In the genomic region with DNA sequence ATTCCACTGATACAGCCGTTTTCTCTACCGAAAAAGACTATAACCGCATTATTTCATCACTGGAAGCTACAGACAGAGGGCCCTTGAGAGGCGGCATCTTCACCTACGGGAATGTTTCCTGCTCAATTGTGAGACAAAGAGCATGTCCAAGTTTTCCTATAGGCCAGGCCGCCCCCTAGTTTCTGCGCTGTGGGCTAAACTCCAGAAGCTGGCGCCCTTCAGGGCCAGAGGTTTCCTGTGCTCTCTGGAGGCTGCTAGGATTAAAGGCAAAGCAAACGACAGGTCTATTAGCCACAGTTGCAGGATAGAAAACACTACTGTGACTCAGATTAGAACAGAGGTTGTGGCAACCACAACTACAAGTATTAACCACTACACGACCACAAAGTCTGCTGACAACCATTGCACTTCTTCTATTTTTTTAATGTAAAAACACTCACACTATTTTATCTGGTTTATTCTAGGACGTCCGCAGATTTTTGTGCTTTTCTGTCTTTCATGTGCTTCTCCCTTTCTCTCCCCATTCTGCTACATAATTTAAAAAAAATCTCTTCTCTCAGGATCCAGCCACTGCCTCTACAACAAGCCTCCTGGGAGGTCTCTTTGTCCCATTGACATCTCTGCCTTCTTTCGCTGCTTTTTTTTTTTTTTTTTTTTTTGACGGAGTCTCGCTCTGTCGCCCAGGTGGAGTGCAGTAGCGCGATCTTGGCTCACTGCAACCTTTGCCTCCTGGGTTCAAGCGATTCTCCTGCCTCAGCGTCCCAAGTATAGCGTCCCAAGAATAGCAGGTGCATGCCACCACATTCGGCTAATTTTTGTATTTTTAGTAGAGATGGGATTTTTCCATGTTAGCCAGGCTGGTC, we compare ENCODE assay signal across 7 cellular contexts. TPM values are rescaled to one million over a fixed set of nuclear protein-coding genes. Genes with fewer than 3 reads are reported as not detected.
DNase-seq lines count a peak whose midpoint lies in the region; ATAC-seq and TF ChIP-seq lines count a peak whose summit lies in the region.
"Not testable (repeated sequence)": the region's sequence is repeated elsewhere in the genome, so short reads cannot be mapped to it uniquely, and the experiment has no call there.

No MANE protein-coding gene starts in this region.

- H3K9me3 Mint-ChIP-seq in T-cell; activated T-helper 1 cell treated with anti-CD3 and anti-CD28 coated beads, Interleukin-12 subunit alpha, Interleukin-12 subunit beta, Interleukin-2, Interleukin-4 antibody, amounts not matched to agents 30 ng/mL and 10 ng/mL and 1 ng/mL, durations not matched to agents 14 hours and 24 hours and 36 hours; endothelial cell (ENCODE audit: unreplicated experiment); natural killer cell treated with Interleukin-12 subunit alpha and Interleukin-12 subunit beta and Interleukin-15 and Interleukin-18, amount 100 ng/mL, for 72 hours: not testable (repeated sequence)

- peak overlapping the region in 2 of 3 donors; percentile 9 to 40 for H3K4me3 Mint-ChIP-seq in T-cell
- not testable (repeated sequence) for H3K4me3 Mint-ChIP-seq in activated T-helper 1 cell treated with anti-CD3 and anti-CD28 coated beads, Interleukin-12 subunit alpha, Interleukin-12 subunit beta, Interleukin-2, Interleukin-4 antibody, amounts not matched to agents 30 ng/mL and 10 ng/mL and 1 ng/mL, durations not matched to agents 14 hours and 24 hours and 36 hours; endothelial cell (ENCODE audit: unreplicated experiment)
- peak overlapping the region; percentile 3 for H3K4me3 Mint-ChIP-seq in natural killer cell treated with Interleukin-12 subunit alpha and Interleukin-12 subunit beta and Interleukin-15 and Interleukin-18, amount 100 ng/mL, for 72 hours

- CTCF ChIA-PET in GM10248 (lab: Yijun Ruan, JAX); HEK293 (lab: Yijun Ruan, JAX); T-cell (lab: Charles Lee): not testable (repeated sequence)

- POLR2A ChIA-PET in GM10248 (lab: Yijun Ruan, JAX); HEK293 (lab: Yijun Ruan, JAX): not testable (repeated sequence)
- POLR2A ChIA-PET in T-cell (lab: Charles Lee): interaction anchor here in 1 of 2 donors (0.6 kb wide), 1 partner anchor 1267 kb away, joined by 5 read pairs; a partner anchor contains a TSS

- intact Hi-C loops in activated T-helper 1 cell treated with anti-CD3 and anti-CD28 coated beads, Interleukin-12 subunit alpha, Interleukin-12 subunit beta, Interleukin-2, Interleukin-4 antibody, amounts not matched to agents 30 ng/mL and 10 ng/mL and 1 ng/mL, durations not matched to agents 14 hours and 24 hours and 36 hours (cut with micrococcal nuclease): not testable (repeated sequence)

- DNase-seq in GM10248 (ENCODE audit: extremely low spot score) (peak; percentile 40), NB4 (ENCODE audit: low read depth) (peak; percentile 81), T-cell (peak in 1 of 34 experiments; percentile 0), endothelial cell (ENCODE audit: low spot score) (peak; percentile 24)
- not testable (repeated sequence) for DNase-seq in activated T-helper 1 cell treated with anti-CD3 and anti-CD28 coated beads, Interleukin-12 subunit alpha, Interleukin-12 subunit beta, Interleukin-2, Interleukin-4 antibody, amounts not matched to agents 30 ng/mL and 10 ng/mL and 1 ng/mL, durations not matched to agents 14 hours and 24 hours and 36 hours (ENCODE audit: low spot score); natural killer cell treated with Interleukin-12 subunit alpha and Interleukin-12 subunit beta and Interleukin-15 and Interleukin-18, amount 100 ng/mL, for 72 hours (ENCODE audit: low spot score)

- H3K4me1 Mint-ChIP-seq in T-cell: peaks cover 18 to 23% (median 20%) of the 10 kb centered on the region in 3 donors
- H3K4me1 Mint-ChIP-seq in activated T-helper 1 cell treated with anti-CD3 and anti-CD28 coated beads, Interleukin-12 subunit alpha, Interleukin-12 subunit beta, Interleukin-2, Interleukin-4 antibody, amounts not matched to agents 30 ng/mL and 10 ng/mL and 1 ng/mL, durations not matched to agents 14 hours and 24 hours and 36 hours (ENCODE audit: low read depth); endothelial cell (ENCODE audit: unreplicated experiment): not testable (repeated sequence)
- H3K4me1 Mint-ChIP-seq in natural killer cell treated with Interleukin-12 subunit alpha and Interleukin-12 subunit beta and Interleukin-15 and Interleukin-18, amount 100 ng/mL, for 72 hours (ENCODE audit: low read depth in 2 of 2): peaks cover 21 to 26% of the 10 kb centered on the region in 2 donors

- TF ChIP-seq CTCF in GM10248 (IDR thresholded peaks at IDR 0.05; ENCODE audit: control extremely low read depth, extremely low read depth, low read depth, missing control alignments); HEK293 (tag by site-specific recombination; IDR thresholded peaks at IDR 0.05); NB4 (IDR thresholded peaks at IDR 0.05; ENCODE audit: low read depth, low read length); endothelial cell (IDR thresholded peaks at IDR 0.05; ENCODE audit: unreplicated experiment): not testable (repeated sequence)

- not testable (repeated sequence) for TF ChIP-seq POLR2A in NB4 (IDR thresholded peaks at IDR 0.05; ENCODE audit: extremely low read depth, insufficient read length)

- H3K4me3 ChIP-seq in HEK293 (ENCODE audit: low read depth, low read length); NB4 (ENCODE audit: low read depth, low read length): not testable (repeated sequence)

- H3K27me3 Mint-ChIP-seq in T-cell: peaks cover 7 to 20% of the 10 kb centered on the region in 2 donors
- H3K27me3 Mint-ChIP-seq in activated T-helper 1 cell treated with anti-CD3 and anti-CD28 coated beads, Interleukin-12 subunit alpha, Interleukin-12 subunit beta, Interleukin-2, Interleukin-4 antibody, amounts not matched to agents 30 ng/mL and 10 ng/mL and 1 ng/mL, durations not matched to agents 14 hours and 24 hours and 36 hours (ENCODE audit: insufficient read depth): peaks cover 29% of the 10 kb centered on the region
- peaks cover 11% of the 10 kb centered on the region for H3K27me3 Mint-ChIP-seq in endothelial cell (ENCODE audit: unreplicated experiment)
- peaks cover 16 to 26% of the 10 kb centered on the region in 2 donors for H3K27me3 Mint-ChIP-seq in natural killer cell treated with Interleukin-12 subunit alpha and Interleukin-12 subunit beta and Interleukin-15 and Interleukin-18, amount 100 ng/mL, for 72 hours

- not testable (repeated sequence) for H3K36me3 ChIP-seq in HEK293 (ENCODE audit: control insufficient read depth in 2 of 2, insufficient read depth in 1 of 2, low read length in 2 of 2)

- H3K27ac ChIP-seq in HEK293 (ENCODE audit: extremely low read depth, low read depth, low read length): 0 out of 2 replicates have a peak overlapping the region, but pooled peaks have one; percentile 10

- H3K9me3 ChIP-seq in HEK293 (ENCODE audit: control insufficient read depth, insufficient read depth, low read depth, low read length): not testable (repeated sequence)

- H3K4me1 ChIP-seq in HEK293 (ENCODE audit: control insufficient read depth, insufficient read depth, low read length): not testable (repeated sequence)

- peak; percentile 52 to 92 (median 60) for ATAC-seq in T-cell (replicated peaks in 1 of 4)
- peak; percentile 66 to 69 for ATAC-seq in natural killer cell treated with Interleukin-12 subunit alpha and Interleukin-12 subunit beta and Interleukin-15 and Interleukin-18, amount 100 ng/mL, for 72 hours

- not testable (repeated sequence) for H3K36me3 Mint-ChIP-seq in T-cell; activated T-helper 1 cell treated with anti-CD3 and anti-CD28 coated beads, Interleukin-12 subunit alpha, Interleukin-12 subunit beta, Interleukin-2, Interleukin-4 antibody, amounts not matched to agents 30 ng/mL and 10 ng/mL and 1 ng/mL, durations not matched to agents 14 hours and 24 hours and 36 hours (ENCODE audit: low read depth); endothelial cell (ENCODE audit: low read depth, unreplicated experiment); natural killer cell treated with Interleukin-12 subunit alpha and Interleukin-12 subunit beta and Interleukin-15 and Interleukin-18, amount 100 ng/mL, for 72 hours

- peak overlapping the region; percentile 55 to 58 for H3K27ac Mint-ChIP-seq in T-cell
- peak overlapping the region; percentile 55 for H3K27ac Mint-ChIP-seq in activated T-helper 1 cell treated with anti-CD3 and anti-CD28 coated beads, Interleukin-12 subunit alpha, Interleukin-12 subunit beta, Interleukin-2, Interleukin-4 antibody, amounts not matched to agents 30 ng/mL and 10 ng/mL and 1 ng/mL, durations not matched to agents 14 hours and 24 hours and 36 hours
- not testable (repeated sequence) for H3K27ac Mint-ChIP-seq in endothelial cell (ENCODE audit: unreplicated experiment)
- H3K27ac Mint-ChIP-seq in natural killer cell treated with Interleukin-12 subunit alpha and Interleukin-12 subunit beta and Interleukin-15 and Interleukin-18, amount 100 ng/mL, for 72 hours: peak overlapping the region; percentile 22 to 91

RNA-seq across cellular contexts. Expression of a gene that starts 10.1 kb away (rescaled TPM):
- total RNA-seq in T-cell (1,000 to 10,000 TPM; 2,148 to 4,743 (median 3,650) TPM), endothelial cell (ENCODE audit: unreplicated experiment) (3,428 TPM)
- 2,178 and 3,041 TPM in 2 replicates for total RNA-seq in activated T-helper 1 cell treated with anti-CD3 and anti-CD28 coated beads, Interleukin-12 subunit alpha, Interleukin-12 subunit beta, Interleukin-2, Interleukin-4 antibody, amounts not matched to agents 30 ng/mL and 10 ng/mL and 1 ng/mL, durations not matched to agents 14 hours and 24 hours and 36 hours
- 1,000 to 10,000 TPM; 1,591 to 3,879 TPM for total RNA-seq in natural killer cell treated with Interleukin-12 subunit alpha and Interleukin-12 subunit beta and Interleukin-15 and Interleukin-18, amount 100 ng/mL, for 72 hours
